ENCODE assay signal across 8 cellular contexts in genomic region chr9:129481824-129482511, GRCh38.
A peak's percentile ranks its signal among the peaks of the same experiment; 100 is the strongest.
DNase-seq lines count a peak whose midpoint lies in the region; ATAC-seq, FAIRE-seq and TF ChIP-seq lines count a peak whose summit lies in the region.

No MANE protein-coding gene starts in this region.

- H3K9me3 ChIP-seq in mammary epithelial cell (replicated peaks; ENCODE audit: insufficient read depth, low read length) (no peaks in the 10 kb centered on the region), lower lobe of right lung (no peaks in the 10 kb centered on the region), transverse colon (no peaks in the 10 kb centered on the region)

- intact Hi-C loops in mammary epithelial cell (cut with micrococcal nuclease), result loop anchor here (2.0 to 5.0 kb wide), 2 partner anchors 21 to 130 kb away; no protein-coding TSS in a partner anchor
- intact Hi-C loops in lower lobe of right lung (cut with DNase I), result no loop called here
- intact Hi-C loops in transverse colon (cut with DNase I; ENCODE audit: low total_unique reads), result loop anchor here (10.0 kb wide), 1 partner anchor 307 kb away; the partner anchor contains the start of gene IER5L

- no peaks in the 10 kb centered on the region for H3K36me3 ChIP-seq in mammary epithelial cell (ENCODE audit: insufficient read depth, low read length)
- no peaks in the 10 kb centered on the region for H3K36me3 ChIP-seq in lower lobe of right lung
- no peaks in the 10 kb centered on the region for H3K36me3 ChIP-seq in transverse colon

- no peak for FAIRE-seq in HTR-8/SVneo (lab: Jason Lieb, UNC)

- BruUV-seq in mammary epithelial cell (replicated peaks; lab: Mats Ljungman, UMichigan), result TSS peak; percentile 11

- TF ChIP-seq EP300 in transverse colon (IDR thresholded peaks at IDR 0.05; ENCODE audit: low read depth), result no peak

- H3K27ac ChIP-seq in 22Rv1 (peak overlapping the region; percentile 100), mammary epithelial cell (ENCODE audit: insufficient read depth, low read depth, low read length) (no peak overlapping the region), lower lobe of right lung (peak overlapping the region; percentile 100), transverse colon (peak overlapping the region; percentile 97 to 100 (median 99))

- H3K4me3 ChIP-seq in mammary epithelial cell (replicated peaks in 1 of 3; ENCODE audit: insufficient read depth in 1 of 3, low read depth in 2 of 3, low read length in 3 of 3) (peak overlapping the region; percentile 29 to 46 (median 32)), lower lobe of right lung (peak overlapping the region; percentile 62), transverse colon (peak overlapping the region; percentile 47 to 88 (median 58))

- no peaks in the 10 kb centered on the region for H3K79me2 ChIP-seq in mammary epithelial cell (ENCODE audit: insufficient read depth, low read length)

- no peak for TF ChIP-seq POLR2A in transverse colon (IDR thresholded peaks at IDR 0.05)

- DNase-seq in HTR-8/SVneo (ENCODE audit: insufficient read length, low spot score), result peak; percentile 15
- DNase-seq in mammary epithelial cell, result no peak
- no peak for DNase-seq in lower lobe of right lung
- no peak for DNase-seq in transverse colon
- no peak for DNase-seq in DMS114 treated with DMSO at 0.1 percent for 48 hours (lab: John Stamatoyannopoulos, UW; ENCODE audit: unreplicated experiment)
- DNase-seq in activated naive CD4-positive, alpha-beta T cell treated with Interleukin-2 at 50 U/mL for 16 hours, result no peak

- peak overlapping the region; percentile 53 for H3K9ac ChIP-seq in mammary epithelial cell (ENCODE audit: insufficient read depth, low read length)

- peak overlapping the region; percentile 88 for H3K4me2 ChIP-seq in mammary epithelial cell (ENCODE audit: insufficient read depth, low read depth, low read length)

- TF ChIP-seq CTCF in 22Rv1 (IDR thresholded peaks at IDR 0.05) (no peak), mammary epithelial cell (conservative IDR thresholded peaks at IDR 0.05 in 1 of 2, IDR thresholded peaks at IDR 0.05 in 1 of 2; ENCODE audit: extremely low read depth in 1 of 2, insufficient read depth in 1 of 2, low read depth in 1 of 2, low read length in 2 of 2) (peak in 1 of 2 donors; percentile 34), lower lobe of right lung (IDR thresholded peaks at IDR 0.05) (peak; percentile 15), transverse colon (IDR thresholded peaks at IDR 0.05) (peak in 2 of 5 experiments; percentile 2 to 11)

- in situ Hi-C loops in mammary epithelial cell (cut with MboI; ENCODE audit: low sequenced_read_pairs in 2 of 2) (loop anchor here in 1 of 2 donors (5.0 to 25.0 kb wide), 2 partner anchors 150 to 345 kb away; no protein-coding TSS in a partner anchor), transverse colon (cut with MboI; ENCODE audit: low pct_ligation_motif_present in 1 of 4, low pct_unique_long_range_greater_than_20kb in 1 of 4, low sequenced_read_pairs in 3 of 4) (no loop called here)

- H2AFZ ChIP-seq in mammary epithelial cell (ENCODE audit: low read depth, low read length), result peak overlapping the region; percentile 76

- CTCF ChIA-PET in mammary epithelial cell (lab: Charles Lee; ENCODE audit: low non-redundant PET), result interaction anchor here (0.6 kb wide), 1 partner anchor 945 kb away, joined by 4 read pairs; no protein-coding TSS in a partner anchor

- WGBS in mammary epithelial cell (ENCODE audit: low coverage, missing lambda C conversion rate), result 50% methylated on average over 8 of the region's 54 CpGs
- 14% methylated on average over 51 of the region's 54 CpGs; no CpG with 5 or more reads in 1 of the 2 donors for WGBS in transverse colon (ENCODE audit: low coverage in 1 of 2), 2 donors

- no peaks in the 10 kb centered on the region for H4K20me1 ChIP-seq in mammary epithelial cell (ENCODE audit: insufficient read depth, low read length)

- ATAC-seq in lower lobe of right lung (peak; percentile 7 to 23), GM21619 (IDR thresholded peaks at IDR 0.05; ENCODE audit: unreplicated experiment) (no peak)

- no peaks in the 10 kb centered on the region for H3K27me3 ChIP-seq in mammary epithelial cell (ENCODE audit: insufficient read depth, low read length)
- no peaks in the 10 kb centered on the region for H3K27me3 ChIP-seq in lower lobe of right lung (ENCODE audit: low read depth)
- no peaks in the 10 kb centered on the region for H3K27me3 ChIP-seq in transverse colon

- H3K4me1 ChIP-seq in mammary epithelial cell (ENCODE audit: insufficient read depth, low read length) (peaks cover 35% of the 10 kb centered on the region), lower lobe of right lung (peaks cover 62% of the 10 kb centered on the region), transverse colon (peaks cover 39 to 61% (median 44%) of the 10 kb centered on the region in 4 donors)

- dilution Hi-C loops in mammary epithelial cell (cut with HindIII; ENCODE audit: low sequenced_read_pairs), result loop anchor here (5.0 kb wide), 1 partner anchor 90 kb away; no protein-coding TSS in a partner anchor
